9 cellular contexts compared by ENCODE assay signal in the genomic region with DNA sequence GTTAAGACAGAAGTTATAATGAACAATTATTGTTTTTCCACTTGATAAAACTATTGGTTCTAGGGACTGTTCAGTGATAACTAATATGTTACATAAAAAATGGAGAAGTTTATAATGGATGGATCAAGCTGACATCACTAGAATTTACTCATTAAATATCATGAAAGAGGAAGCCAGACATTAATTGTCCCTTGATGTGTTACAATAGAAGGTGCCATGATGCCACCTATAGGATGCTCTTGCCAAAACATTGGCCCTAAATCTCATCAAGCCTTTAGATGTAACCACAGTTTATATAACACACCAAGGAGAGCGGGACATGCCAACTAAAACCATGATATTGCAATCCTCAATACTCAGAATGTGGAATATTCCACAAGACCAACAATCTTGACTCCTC.
DNase-seq lines count a peak whose midpoint lies in the region; ATAC-seq and TF ChIP-seq lines count a peak whose summit lies in the region.
"Had no signal": no experiment of that assay in that cellular context is flagged by ENCODE, and none has a peak within 500 bp of the region (broad histone marks: within the 10 kb centered on the region; RNA-seq: fewer than 3 reads in every experiment).

No MANE protein-coding gene starts in this region.

- no peak for TF ChIP-seq POLR2A in GM18505 (IDR thresholded peaks at IDR 0.05; ENCODE audit: borderline replicate concordance, extremely low read depth, insufficient read depth, insufficient read length)

- H3K9me2 ChIP-seq in hepatocyte (replicated peaks; ENCODE audit: insufficient read depth): no peaks in the 10 kb centered on the region

- no peaks in the 10 kb centered on the region for H3K4me1 ChIP-seq in RWPE2 (ENCODE audit: insufficient read depth, poor library complexity, severe bottlenecking)
- no peaks in the 10 kb centered on the region for H3K4me1 ChIP-seq in hepatocyte (ENCODE audit: insufficient read depth)

- H2AFZ ChIP-seq in hepatocyte: no peak overlapping the region

- no peak overlapping the region for H3K4me3 ChIP-seq in RWPE2 (ENCODE audit: severe bottlenecking)
- H3K4me3 ChIP-seq in hepatocyte: no peak overlapping the region

- 97% methylated on average over 1 of the region's 1 CpG for WGBS in hepatocyte (ENCODE audit: low lambda C conversion rate, missing lambda C conversion rate)

- H3K4me3 Mint-ChIP-seq in Calu3 (ENCODE audit: low read depth, unreplicated experiment): no peak overlapping the region
- H3K4me3 Mint-ChIP-seq: activated naive CD8-positive, alpha-beta T cell treated with anti-CD3 and anti-CD28 coated beads, Interleukin-2, amount 50 U/mL, for 24 hours had no signal

- no peaks in the 10 kb centered on the region for H3K36me3 Mint-ChIP-seq in Calu3 (ENCODE audit: insufficient read depth, unreplicated experiment)

- H3K79me2 ChIP-seq in hepatocyte: no peaks in the 10 kb centered on the region

- H3K9me3 ChIP-seq in RWPE2 (ENCODE audit: severe bottlenecking) (no peaks in the 10 kb centered on the region), hepatocyte (ENCODE audit: low read depth) (no peaks in the 10 kb centered on the region)

- TF ChIP-seq CTCF in Calu3 (IDR thresholded peaks at IDR 0.05; ENCODE audit: unreplicated experiment) (peak; percentile 12), RWPE2 (IDR thresholded peaks at IDR 0.05; ENCODE audit: poor library complexity, severe bottlenecking) (peak; percentile 59), hepatocyte (IDR thresholded peaks at IDR 0.05; ENCODE audit: poor library complexity) (peak; percentile 40)

- CTCF ChIA-PET in Calu3 (lab: Charles Lee): no interaction called here

- no peaks in the 10 kb centered on the region for H3K9me3 Mint-ChIP-seq in Calu3 (ENCODE audit: low read depth, unreplicated experiment)
- H3K9me3 Mint-ChIP-seq: activated naive CD8-positive, alpha-beta T cell treated with anti-CD3 and anti-CD28 coated beads, Interleukin-2, amount 50 U/mL, for 24 hours had no signal

- intact Hi-C loops in Calu3 (cut with micrococcal nuclease; ENCODE audit: unreplicated experiment): loop anchor here (1.0 to 5.0 kb wide), 6 partner anchors 128 to 1254 kb away; no protein-coding TSS in a partner anchor

- no peaks in the 10 kb centered on the region for H3K36me3 ChIP-seq in RWPE2 (ENCODE audit: low read depth)
- no peaks in the 10 kb centered on the region for H3K36me3 ChIP-seq in hepatocyte (replicated peaks; ENCODE audit: insufficient read depth, low read depth)

- no TSS peak for BruUV-seq in Calu3 (replicated peaks; lab: Mats Ljungman, UMichigan)

- H4K20me1 ChIP-seq in hepatocyte (ENCODE audit: insufficient read depth, poor library complexity, severe bottlenecking): no peaks in the 10 kb centered on the region

- no peak overlapping the region for H3K4me2 ChIP-seq in hepatocyte

- in situ Hi-C loops in KBM-7 (cut with MboI; ENCODE audit: low pct_unique_long_range_greater_than_20kb, low sequenced_read_pairs): no loop called here

- DNase-seq in Calu3 (peak; percentile 30), KBM-7 (peak; percentile 8), RWPE2 (ENCODE audit: low spot score) (no peak), hepatocyte (ENCODE audit: low spot score) (no peak)
- DNase-seq in activated CD4-positive, CD25-positive, alpha-beta regulatory T cell treated with anti-CD3 and anti-CD28 coated beads, Interleukin-2, amount 50 U/mL, for 72 hours: no peak
- DNase-seq: activated naive CD8-positive, alpha-beta T cell treated with anti-CD3 and anti-CD28 coated beads, Interleukin-2, amount 50 U/mL, for 24 hours had no signal

- H3K27ac ChIP-seq in RWPE2 (ENCODE audit: poor library complexity, severe bottlenecking): no peak overlapping the region
- no peak overlapping the region for H3K27ac ChIP-seq in hepatocyte

- ATAC-seq in RWPE2 (ENCODE audit: low read depth) (peak; percentile 57; the same call in 1 of the 3 replicates), GM18505 (IDR thresholded peaks at IDR 0.05; ENCODE audit: unreplicated experiment) (no peak), GM19463 (IDR thresholded peaks at IDR 0.05; ENCODE audit: unreplicated experiment) (no peak), GM18861 (IDR thresholded peaks at IDR 0.05; ENCODE audit: unreplicated experiment) (no peak)
- ATAC-seq: activated naive CD8-positive, alpha-beta T cell treated with anti-CD3 and anti-CD28 coated beads, Interleukin-2, amount 50 U/mL, for 24 hours had no signal

- no peaks in the 10 kb centered on the region for H3K27me3 Mint-ChIP-seq in Calu3 (ENCODE audit: unreplicated experiment)

- H3K4me1 Mint-ChIP-seq in Calu3 (ENCODE audit: low read depth, unreplicated experiment): no peaks in the 10 kb centered on the region
- H3K4me1 Mint-ChIP-seq: activated naive CD8-positive, alpha-beta T cell treated with anti-CD3 and anti-CD28 coated beads, Interleukin-2, amount 50 U/mL, for 24 hours had no signal

- H3K27ac Mint-ChIP-seq in Calu3 (ENCODE audit: unreplicated experiment): no peak overlapping the region
- H3K27ac Mint-ChIP-seq: activated naive CD8-positive, alpha-beta T cell treated with anti-CD3 and anti-CD28 coated beads, Interleukin-2, amount 50 U/mL, for 24 hours had no signal

- H3K27me3 ChIP-seq in RWPE2 (ENCODE audit: insufficient read depth, poor library complexity, severe bottlenecking) (peaks cover 31% of the 10 kb centered on the region), hepatocyte (no peaks in the 10 kb centered on the region)

Comparison
In these comparisons a context has a peak if more than half of its experiments do, and no peak if none do; other contexts are left out.
1. DNase-seq: peak in Calu3 (single experiment) and KBM-7 (single experiment); none in RWPE2 (single experiment), hepatocyte (single experiment) and activated CD4-positive, CD25-positive, alpha-beta regulatory T cell treated with anti-CD3 and anti-CD28 coated beads, Interleukin-2, amount 50 U/mL, for 72 hours (single experiment).
2. Peak in every context shown above with its lines, with median percentiles within 50 percentile points of each other: CTCF ChIP-seq.